23 cellular contexts compared by ENCODE assay signal in the genomic region with DNA sequence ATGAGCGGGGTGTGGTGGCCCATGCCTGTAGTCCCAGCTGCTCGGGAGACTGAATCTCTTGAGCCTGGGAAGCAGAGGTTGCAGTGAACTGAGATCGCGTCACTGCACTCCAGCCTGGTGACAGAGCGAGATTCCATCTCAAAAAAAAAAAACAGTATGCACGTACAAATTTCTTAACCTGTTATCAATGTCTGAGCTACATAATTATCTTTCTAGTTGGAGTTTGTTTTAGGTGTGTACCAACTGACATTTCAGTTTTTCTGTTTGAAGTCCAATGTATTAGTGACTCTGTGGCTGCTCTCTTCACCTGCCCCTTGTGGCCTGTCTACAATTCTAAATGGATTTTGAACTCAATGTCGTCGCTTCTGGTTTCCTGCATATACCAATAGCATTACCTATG. TPM values are rescaled to one million over a fixed set of nuclear protein-coding genes. Genes with fewer than 3 reads are reported as not detected.
DNase-seq lines count a peak whose midpoint lies in the region; ATAC-seq, FAIRE-seq and TF ChIP-seq lines count a peak whose summit lies in the region.
"Had no signal": no experiment of that assay in that cellular context is flagged by ENCODE, and none has a peak within 500 bp of the region (broad histone marks: within the 10 kb centered on the region; RNA-seq: fewer than 3 reads in every experiment).

No MANE protein-coding gene starts in this region.

- H2BK120ac ChIP-seq in trophoblast cell (ENCODE audit: insufficient read depth, low read length, poor library complexity): no peak overlapping the region

- CTCF ChIA-PET in HepG2 (lab: Yijun Ruan, JAX; ENCODE audit: low intra/inter-chr PET ratio, low total read pairs): no interaction called here
- CTCF ChIA-PET in naive thymus-derived CD4-positive, alpha-beta T cell (lab: Charles Lee): no interaction called here

- no peaks in the 10 kb centered on the region for H3K79me2 ChIP-seq in HepG2 (ENCODE audit: insufficient read depth, low read length)
- no peaks in the 10 kb centered on the region for H3K79me2 ChIP-seq in trophoblast cell (ENCODE audit: control insufficient read depth, insufficient read depth, low read length, poor library complexity)

- no peaks in the 10 kb centered on the region for H3K27me3 Mint-ChIP-seq in CD14-positive monocyte (ENCODE audit: low read depth in 3 of 3)
- H3K27me3 Mint-ChIP-seq in stimulated activated naive B cell treated with anti-CD40 and anti-IgM and Interleukin-4, amounts not matched to agents 10 μg/mL and 1 μg/mL and 100 μg/mL, for 72 hours: no peaks in the 10 kb centered on the region
- no peaks in the 10 kb centered on the region for H3K27me3 Mint-ChIP-seq in naive thymus-derived CD4-positive, alpha-beta T cell
- H3K27me3 Mint-ChIP-seq: CD4-positive, CD25-positive, alpha-beta regulatory T cell; IgD-negative memory B cell had no signal

- FAIRE-seq in HepG2 (lab: Jason Lieb, UNC): peak; percentile 83

- H3K79me1 ChIP-seq in trophoblast cell (ENCODE audit: low read length): no peaks in the 10 kb centered on the region

- H3K27ac ChIP-seq in HepG2 (ENCODE audit: extremely low read length, insufficient read depth, low read length): peak overlapping the region; percentile 59
- H3K27ac ChIP-seq in trophoblast cell (ENCODE audit: low read depth, low read length): no peak overlapping the region
- no peak overlapping the region for H3K27ac ChIP-seq in naive thymus-derived CD4-positive, alpha-beta T cell (ENCODE audit: low read depth, low read length)
- H3K27ac ChIP-seq: KMS-11, SK-N-MC had no signal

- H3K9me3 Mint-ChIP-seq in CD14-positive monocyte: no peaks in the 10 kb centered on the region
- H3K9me3 Mint-ChIP-seq in stimulated activated naive B cell treated with anti-CD40 and anti-IgM and Interleukin-4, amounts not matched to agents 10 μg/mL and 1 μg/mL and 100 μg/mL, for 72 hours: no peaks in the 10 kb centered on the region
- peaks cover 0 to 2% (median 0%) of the 10 kb centered on the region in 11 donors for H3K9me3 Mint-ChIP-seq in naive thymus-derived CD4-positive, alpha-beta T cell
- H3K9me3 Mint-ChIP-seq: HFFc6, IgD-negative memory B cell had no signal

- no peak overlapping the region for H3K4ac ChIP-seq in trophoblast cell (ENCODE audit: low read depth, low read length)

- H3K4me1 ChIP-seq in HepG2 (ENCODE audit: insufficient read depth, low read length): peaks cover 37% of the 10 kb centered on the region
- no peaks in the 10 kb centered on the region for H3K4me1 ChIP-seq in trophoblast cell (ENCODE audit: control insufficient read depth in 1 of 2, insufficient read depth in 2 of 2, low read length in 2 of 2)
- H3K4me1 ChIP-seq in naive thymus-derived CD4-positive, alpha-beta T cell (ENCODE audit: control insufficient read depth in 2 of 2, insufficient read depth in 2 of 2, low read length in 2 of 2): no peaks in the 10 kb centered on the region
- H3K4me1 ChIP-seq: HAP-1 had no signal

- TF ChIP-seq EP300 in HepG2 (IDR thresholded peaks at IDR 0.05; ENCODE audit: low read depth in 2 of 2, low read length in 2 of 2) (peak in 1 of 2 experiments; percentile 51; a peak in 1 of 4 replicates), HepG2 (CRISPR knock-in tag; IDR thresholded peaks at IDR 0.05; ENCODE audit: borderline replicate concordance) (no peak)

- H2BK12ac ChIP-seq in trophoblast cell (ENCODE audit: low read length): no peak overlapping the region

- no peak overlapping the region for H4K12ac ChIP-seq in trophoblast cell (ENCODE audit: low read depth, low read length)

- 2% methylated on average over 8 of the region's 8 CpGs for WGBS in HepG2 (ENCODE audit: low lambda C conversion rate)
- WGBS in trophoblast cell (ENCODE audit: extremely low coverage, insufficient coverage, insufficient read length): no CpG with 5 or more reads among the region's 8 CpGs

- H3K9ac ChIP-seq in HepG2 (ENCODE audit: insufficient read depth, low read depth, low read length): no peak overlapping the region
- no peak overlapping the region for H3K9ac ChIP-seq in trophoblast cell (ENCODE audit: low read length)
- H3K9ac ChIP-seq: KMS-11 had no signal

- H4K91ac ChIP-seq in trophoblast cell (ENCODE audit: low read depth, low read length): no peak overlapping the region

- no peak overlapping the region for H3K4me3 Mint-ChIP-seq in CD14-positive monocyte
- no peak overlapping the region for H3K4me3 Mint-ChIP-seq in stimulated activated naive B cell treated with anti-CD40 and anti-IgM and Interleukin-4, amounts not matched to agents 10 μg/mL and 1 μg/mL and 100 μg/mL, for 72 hours
- no peak overlapping the region for H3K4me3 Mint-ChIP-seq in naive thymus-derived CD4-positive, alpha-beta T cell
- H3K4me3 Mint-ChIP-seq: CD4-positive, CD25-positive, alpha-beta regulatory T cell; HFFc6; IgD-negative memory B cell had no signal

- H3K4me3 ChIP-seq in HepG2 (replicated peaks in 1 of 3; ENCODE audit: insufficient read depth in 1 of 3, low read depth in 2 of 3, low read length in 3 of 3): peak overlapping the region in 2 of 3 experiments; percentile 18 to 33; a peak in 1 of 6 replicates
- no peak overlapping the region for H3K4me3 ChIP-seq in trophoblast cell (ENCODE audit: low read depth, low read length)
- no peak overlapping the region for H3K4me3 ChIP-seq in naive thymus-derived CD4-positive, alpha-beta T cell (ENCODE audit: low read length)
- H3K4me3 ChIP-seq: HAP-1, Peyer's patch, SK-N-MC had no signal

- H3K27me3 ChIP-seq in HepG2 (ENCODE audit: control insufficient read depth in 1 of 2, insufficient read depth in 2 of 2, low read length in 2 of 2) (no peaks in the 10 kb centered on the region), trophoblast cell (ENCODE audit: insufficient read depth, low read length) (no peaks in the 10 kb centered on the region)
- H3K27me3 ChIP-seq in naive thymus-derived CD4-positive, alpha-beta T cell (ENCODE audit: control insufficient read depth in 2 of 2, insufficient read depth in 2 of 2, low read length in 2 of 2): no peaks in the 10 kb centered on the region
- H3K27me3 ChIP-seq: Peyer's patch had no signal

- TF ChIP-seq CTCF in CD14-positive monocyte (IDR thresholded peaks at IDR 0.05) (no peak), HepG2 (CRISPR knock-in tag; IDR thresholded peaks at IDR 0.05) (no peak)

- in situ Hi-C loops in HepG2 (cut with HindIII; ENCODE audit: extremely low pct_ligation_motif_present, low pct_unique_long_range_greater_than_20kb): no loop called here

- H3K4me2 ChIP-seq in HepG2 (ENCODE audit: low read depth, low read length) (peak overlapping the region; percentile 50), trophoblast cell (ENCODE audit: low read length) (no peak overlapping the region)
- H3K4me2 ChIP-seq: KMS-11 had no signal

- peaks cover 49% of the 10 kb centered on the region in 2 donors for H3K36me3 Mint-ChIP-seq in CD14-positive monocyte
- H3K36me3 Mint-ChIP-seq in stimulated activated naive B cell treated with anti-CD40 and anti-IgM and Interleukin-4, amounts not matched to agents 10 μg/mL and 1 μg/mL and 100 μg/mL, for 72 hours: no peaks in the 10 kb centered on the region
- no peaks in the 10 kb centered on the region for H3K36me3 Mint-ChIP-seq in naive thymus-derived CD4-positive, alpha-beta T cell
- H3K36me3 Mint-ChIP-seq: CD4-positive, CD25-positive, alpha-beta regulatory T cell; IgD-negative memory B cell had no signal

- intact Hi-C loops in CD14-positive monocyte (cut with micrococcal nuclease): no loop called here
- intact Hi-C loops in HepG2 (cut with micrococcal nuclease; ENCODE audit: unreplicated experiment): no loop called here
- intact Hi-C loops in naive thymus-derived CD4-positive, alpha-beta T cell (cut with micrococcal nuclease): no loop called here

- no peak overlapping the region for H3K18ac ChIP-seq in trophoblast cell (ENCODE audit: low read length)

- no peak overlapping the region for H2AK5ac ChIP-seq in trophoblast cell (ENCODE audit: low read length)

- H3K27ac Mint-ChIP-seq in CD14-positive monocyte: peak overlapping the region in 4 of 7 donors; percentile 57 to 71 (median 61)
- no peak overlapping the region for H3K27ac Mint-ChIP-seq in stimulated activated naive B cell treated with anti-CD40 and anti-IgM and Interleukin-4, amounts not matched to agents 10 μg/mL and 1 μg/mL and 100 μg/mL, for 72 hours
- no peak overlapping the region for H3K27ac Mint-ChIP-seq in naive thymus-derived CD4-positive, alpha-beta T cell
- H3K27ac Mint-ChIP-seq: CD4-positive, CD25-positive, alpha-beta regulatory T cell; HFFc6; IgD-negative memory B cell had no signal

- peak; percentile 97 for ATAC-seq in HepG2
- ATAC-seq in stimulated activated naive B cell treated with anti-CD40 and anti-IgM and Interleukin-4, amounts not matched to agents 10 μg/mL and 1 μg/mL and 100 μg/mL, for 72 hours (replicated peaks): no peak
- no peak for ATAC-seq in naive thymus-derived CD4-positive, alpha-beta T cell

- no peak for TF ChIP-seq POLR2A in HepG2 (IDR thresholded peaks at IDR 0.05; ENCODE audit: insufficient read depth in 1 of 2, low read depth in 2 of 2, low read length in 2 of 2)

- DNase-seq in CD14-positive monocyte (ENCODE audit: low spot score): no peak
- DNase-seq in SW480 (ENCODE audit: low spot score): peak; percentile 26
- DNase-seq in HepG2 (ENCODE audit: low spot score): peak; percentile 87
- peak; percentile 27 to 48 for DNase-seq in trophoblast cell
- DNase-seq in NCI-H1417 (lab: John Stamatoyannopoulos, UW): no peak
- DNase-seq in D341Med (ENCODE audit: low spot score): no peak
- DNase-seq in stimulated activated naive B cell treated with anti-CD40 and anti-IgM and Interleukin-4, amounts not matched to agents 10 μg/mL and 1 μg/mL and 100 μg/mL, for 72 hours: no peak
- DNase-seq in naive thymus-derived CD4-positive, alpha-beta T cell: no peak
- DNase-seq: CD4-positive, CD25-positive, alpha-beta regulatory T cell; GOT3; HFFc6; MM.1S; NCI-H1694; NCI-H2029 treated with DMSO at 0.1 percent for 48 hours; NCI-H2227 treated with DMSO at 0.1 percent for 48 hours; NCI-H526 treated with DMSO at 0.1 percent for 48 hours; SIG-M5 had no signal

- H3K36me3 ChIP-seq in HepG2 (replicated peaks in 1 of 2; ENCODE audit: control insufficient read depth in 1 of 2, insufficient read depth in 2 of 2, low read length in 2 of 2): no peaks in the 10 kb centered on the region
- no peaks in the 10 kb centered on the region for H3K36me3 ChIP-seq in trophoblast cell (ENCODE audit: control insufficient read depth in 1 of 2, insufficient read depth in 2 of 2, low read length in 2 of 2)
- no peaks in the 10 kb centered on the region for H3K36me3 ChIP-seq in naive thymus-derived CD4-positive, alpha-beta T cell (ENCODE audit: control insufficient read depth in 2 of 3, insufficient read depth in 3 of 3, low read length in 3 of 3)
- H3K36me3 ChIP-seq: HAP-1, Peyer's patch had no signal

- H2AFZ ChIP-seq in HepG2 (ENCODE audit: low read length) (no peak overlapping the region), trophoblast cell (ENCODE audit: insufficient read depth, low read length, poor library complexity) (no peak overlapping the region)

- H3K9me3 ChIP-seq in HepG2 (ENCODE audit: low read length) (no peaks in the 10 kb centered on the region), trophoblast cell (ENCODE audit: insufficient read depth, low read depth, low read length) (no peaks in the 10 kb centered on the region)
- no peaks in the 10 kb centered on the region for H3K9me3 ChIP-seq in naive thymus-derived CD4-positive, alpha-beta T cell (ENCODE audit: control insufficient read depth in 2 of 3, low read length in 3 of 3)
- H3K9me3 ChIP-seq: HAP-1, Peyer's patch had no signal

- peaks cover 21% of the 10 kb centered on the region for H3K4me1 Mint-ChIP-seq in CD14-positive monocyte
- H3K4me1 Mint-ChIP-seq in stimulated activated naive B cell treated with anti-CD40 and anti-IgM and Interleukin-4, amounts not matched to agents 10 μg/mL and 1 μg/mL and 100 μg/mL, for 72 hours: peaks cover 6 to 18% of the 10 kb centered on the region in 2 donors
- H3K4me1 Mint-ChIP-seq in naive thymus-derived CD4-positive, alpha-beta T cell: no peaks in the 10 kb centered on the region
- H3K4me1 Mint-ChIP-seq: CD4-positive, CD25-positive, alpha-beta regulatory T cell; IgD-negative memory B cell had no signal

- H4K8ac ChIP-seq in trophoblast cell (ENCODE audit: low read depth, low read length): no peak overlapping the region

- no peak for TF ChIP-seq RAD21 in HepG2 (CRISPR knock-in tag; IDR thresholded peaks at IDR 0.05)

- H2BK5ac ChIP-seq in trophoblast cell (ENCODE audit: low read depth, low read length, poor library complexity): no peak overlapping the region

- H3K23ac ChIP-seq in trophoblast cell (ENCODE audit: low read length): no peak overlapping the region

- H4K20me1 ChIP-seq in HepG2 (ENCODE audit: insufficient read depth, low read length): no peaks in the 10 kb centered on the region

- BruUV-seq in HepG2 (replicated peaks; lab: Mats Ljungman, UMichigan): no TSS peak

- POLR2A ChIA-PET in HepG2 (lab: Yijun Ruan, JAX): no interaction called here
- POLR2A ChIA-PET in naive thymus-derived CD4-positive, alpha-beta T cell (lab: Charles Lee): interaction anchor here (1.0 kb wide), 1 partner anchor 20 kb away, joined by 3 read pairs; no protein-coding TSS in a partner anchor

- no peak overlapping the region for H3K14ac ChIP-seq in trophoblast cell (ENCODE audit: low read length)

RNA-seq across cellular contexts. Expression of a gene that starts 40.3 kb away (rescaled TPM):
- polyA plus RNA-seq in CD14-positive monocyte (1,000 to 10,000 TPM; 1,135 to 1,210 TPM), HepG2 (2011; rRNA removed) (1.9 and 2.8 TPM in 2 replicates)
- 3.4 and 4.8 TPM in 2 replicates for total RNA-seq in HepG2 (2016; rRNA removed; fragmentation: Illumina TruSeq; extraction: Trizol)
- total RNA-seq in HepG2 (2016; cell fraction: cytosol; rRNA removed; fragmentation: Illumina TruSeq; extraction: Trizol; ENCODE audit: low read depth): 0.61 and 0.88 TPM in 2 replicates
- 2.4 and 4.7 TPM in 2 replicates for total RNA-seq in HepG2 (2016; cell fraction: insoluble cytoplasmic fraction; rRNA removed; fragmentation: Illumina TruSeq; extraction: Trizol)
- 1.3 and 1.5 TPM in 2 replicates for total RNA-seq in HepG2 (2016; cell fraction: membrane; rRNA removed; fragmentation: Illumina TruSeq; extraction: Trizol)
- 6.2 and 8.1 TPM in 2 replicates for total RNA-seq in HepG2 (2016; cell fraction: nucleus; rRNA removed; fragmentation: Illumina TruSeq; extraction: Trizol)
- polyA plus RNA-seq in HepG2 (2011; cell fraction: cytosol; rRNA removed): 1.1 and 1.4 TPM in 2 replicates
- 0.93 and 1.5 TPM in 2 replicates for polyA plus RNA-seq in HepG2 (2011; cell fraction: nucleus; rRNA removed)
- 2.1 and 4.0 TPM in 2 replicates for polyA plus RNA-seq in HepG2 (2012)
- polyA plus RNA-seq in HepG2 (2016; cell fraction: cytosol; fragmentation: Illumina TruSeq; extraction: Trizol; ENCODE audit: low read depth): 0.34 and 0.44 TPM in 2 replicates
- polyA plus RNA-seq in HepG2 (2016; cell fraction: insoluble cytoplasmic fraction; fragmentation: Illumina TruSeq; extraction: Trizol; ENCODE audit: low read depth): 1.2 and 1.7 TPM in 2 replicates
- 0.30 and 0.38 TPM in 2 replicates for polyA plus RNA-seq in HepG2 (2016; cell fraction: membrane; fragmentation: Illumina TruSeq; extraction: Trizol; ENCODE audit: low read depth)
- 4.3 TPM in 2 replicates for polyA plus RNA-seq in HepG2 (2016; cell fraction: nucleus; fragmentation: Illumina TruSeq; extraction: Trizol; ENCODE audit: insufficient read depth, low read depth)
- polyA minus RNA-seq in HepG2 (2011; rRNA and poly(A)+ RNA removed; ENCODE audit: low replicate concordance): 0.05 and 2.6 TPM in 2 replicates
- 1.4 and 3.9 TPM in 2 replicates for polyA minus RNA-seq in HepG2 (2011; cell fraction: cytosol; rRNA and poly(A)+ RNA removed)
- 5.0 and 6.0 TPM in 2 replicates for polyA minus RNA-seq in HepG2 (2011; cell fraction: nucleus; rRNA and poly(A)+ RNA removed)
- 0.65 and 0.70 TPM in 2 replicates for polyA plus RNA-seq in trophoblast cell (2013)
- total RNA-seq in naive thymus-derived CD4-positive, alpha-beta T cell: 100 to 1,000 TPM in 1 of 5 experiments, 1 to 10 TPM in 3, not detected in 1; 3.0 to 109 (median 6.3) TPM
- 1 to 10 TPM in 1 of 2 donors, under 1 TPM in 1; 0.16 to 1.2 TPM for polyA plus RNA-seq in naive thymus-derived CD4-positive, alpha-beta T cell
- total RNA-seq: OCI-LY7 had no signal

Comparison
In these comparisons a context has a peak if more than half of its experiments do, and no peak if none do; other contexts are left out.
1. DNase-seq: peak in SW480 (single experiment), HepG2 (single experiment) and trophoblast cell (2 of 2); none in CD14-positive monocyte (single experiment), NCI-H1417 (0 of 3), D341Med (single experiment), stimulated activated naive B cell treated with anti-CD40 and anti-IgM and Interleukin-4, amounts not matched to agents 10 μg/mL and 1 μg/mL and 100 μg/mL, for 72 hours (single experiment) and naive thymus-derived CD4-positive, alpha-beta T cell (0 of 9).
2. H3K27ac Mint-ChIP-seq: peak in CD14-positive monocyte (4 of 7); none in stimulated activated naive B cell treated with anti-CD40 and anti-IgM and Interleukin-4, amounts not matched to agents 10 μg/mL and 1 μg/mL and 100 μg/mL, for 72 hours (single experiment) and naive thymus-derived CD4-positive, alpha-beta T cell (0 of 9).
3. H3K4me3 ChIP-seq: peak in HepG2 (2 of 3); none in trophoblast cell (single experiment) and naive thymus-derived CD4-positive, alpha-beta T cell (single experiment).
4. RNA of a gene that starts 40.3 kb away (polyA plus RNA-seq): 1,135 to 1,210 TPM in CD14-positive monocyte; 0.30 to 4.3 TPM in HepG2 and 0.16 to 1.2 TPM in naive thymus-derived CD4-positive, alpha-beta T cell; every median in the first group is over 100 times any median in the second.